In genomic region chr10:62804384-62805138, GRCh38 we compare ENCODE assay signal across 1 cellular context.
TF ChIP-seq lines count a peak whose summit lies in the region.

Gene ADO, plus strand, starts transcription at chr10:62804720. Its CDS starts 340 bp downstream, at chr10:62805060.

TF ChIP-seq in HEK293, 187 proteins besides CTCF, POLR2A, EP300 and RAD21 (continued from another document):
- TF ChIP-seq, protein P1, sequence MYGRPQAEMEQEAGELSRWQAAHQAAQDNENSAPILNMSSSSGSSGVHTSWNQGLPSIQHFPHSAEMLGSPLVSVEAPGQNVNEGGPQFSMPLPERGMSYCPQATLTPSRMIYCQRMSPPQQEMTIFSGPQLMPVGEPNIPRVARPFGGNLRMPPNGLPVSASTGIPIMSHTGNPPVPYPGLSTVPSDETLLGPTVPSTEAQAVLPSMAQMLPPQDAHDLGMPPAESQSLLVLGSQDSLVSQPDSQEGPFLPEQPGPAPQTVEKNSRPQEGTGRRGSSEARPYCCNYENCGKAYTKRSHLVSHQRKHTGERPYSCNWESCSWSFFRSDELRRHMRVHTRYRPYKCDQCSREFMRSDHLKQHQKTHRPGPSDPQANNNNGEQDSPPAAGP (tag by site-specific recombination; IDR thresholded peaks at IDR 0.05), result peak; percentile 64; the same call in 1 of the 2 replicates
- TF ChIP-seq BCL11B (tag by site-specific recombination; IDR thresholded peaks at IDR 0.05; ENCODE audit: low read depth), result no peak
- TF ChIP-seq ZNF747 (tag by site-specific recombination; IDR thresholded peaks at IDR 0.05), result no peak
- TF ChIP-seq ZNF2 (tag by site-specific recombination; IDR thresholded peaks at IDR 0.05), result 0 out of 2 replicates have a peak, but pooled peaks have one; percentile 59
- TF ChIP-seq ZBTB6 (tag by site-specific recombination; IDR thresholded peaks at IDR 0.05), result peak; percentile 22; the same call in 1 of the 2 replicates
- TF ChIP-seq ZNF449 (tag by site-specific recombination; IDR thresholded peaks at IDR 0.05), result peak; percentile 60; the same call in 1 of the 2 replicates
- TF ChIP-seq ZXDB (tag by site-specific recombination; IDR thresholded peaks at IDR 0.05), result peak; percentile 93
- TF ChIP-seq REST (tag by site-specific recombination; IDR thresholded peaks at IDR 0.05), result 0 out of 2 replicates have a peak, but pooled peaks have one; percentile 18
- TF ChIP-seq ZNF596 (tag by site-specific recombination; IDR thresholded peaks at IDR 0.05), result peak; percentile 34; the same call in 1 of the 2 replicates
- peak; percentile 96 for TF ChIP-seq ZBTB21 (tag by site-specific recombination; IDR thresholded peaks at IDR 0.05)
- TF ChIP-seq ZSCAN23 (tag by site-specific recombination; IDR thresholded peaks at IDR 0.05), result no peak
- no peak for TF ChIP-seq ZNF138 (tag by site-specific recombination; IDR thresholded peaks at IDR 0.05; ENCODE audit: borderline replicate concordance)
- TF ChIP-seq ZNF558 (tag by site-specific recombination; IDR thresholded peaks at IDR 0.05), result no peak
- TF ChIP-seq, protein P2, sequence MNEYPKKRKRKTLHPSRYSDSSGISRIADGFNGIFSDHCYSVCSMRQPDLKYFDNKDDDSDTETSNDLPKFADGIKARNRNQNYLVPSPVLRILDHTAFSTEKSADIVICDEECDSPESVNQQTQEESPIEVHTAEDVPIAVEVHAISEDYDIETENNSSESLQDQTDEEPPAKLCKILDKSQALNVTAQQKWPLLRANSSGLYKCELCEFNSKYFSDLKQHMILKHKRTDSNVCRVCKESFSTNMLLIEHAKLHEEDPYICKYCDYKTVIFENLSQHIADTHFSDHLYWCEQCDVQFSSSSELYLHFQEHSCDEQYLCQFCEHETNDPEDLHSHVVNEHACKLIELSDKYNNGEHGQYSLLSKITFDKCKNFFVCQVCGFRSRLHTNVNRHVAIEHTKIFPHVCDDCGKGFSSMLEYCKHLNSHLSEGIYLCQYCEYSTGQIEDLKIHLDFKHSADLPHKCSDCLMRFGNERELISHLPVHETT (tag by site-specific recombination; IDR thresholded peaks at IDR 0.05), result peak; percentile 54; the same call in 1 of the 2 replicates
- TF ChIP-seq ZNF394 (tag by site-specific recombination; IDR thresholded peaks at IDR 0.05; ENCODE audit: borderline replicate concordance), result peak; percentile 32; the same call in 1 of the 2 replicates
- no peak; the same call in none of the 2 replicates for TF ChIP-seq KLF16 (tag by site-specific recombination; IDR thresholded peaks at IDR 0.05)
- no peak for TF ChIP-seq GFI1B (tag by site-specific recombination; IDR thresholded peaks at IDR 0.05)
- 0 out of 2 replicates have a peak, but pooled peaks have one; percentile 37 for TF ChIP-seq ZBTB48 (tag by site-specific recombination; IDR thresholded peaks at IDR 0.05)
